8 cellular contexts compared by ENCODE assay signal in genomic region chr9:128685022-128685332, GRCh38. TPM values are rescaled to one million over a fixed set of nuclear protein-coding genes. Genes with fewer than 3 reads are reported as not detected.
DNase-seq lines count a peak whose midpoint lies in the region; ATAC-seq and TF ChIP-seq lines count a peak whose summit lies in the region.

No MANE protein-coding gene starts in this region.

- H3K36me3 Mint-ChIP-seq in progenitor cell of endocrine pancreas (ENCODE audit: insufficient read depth) = no peaks in the 10 kb centered on the region

- H3K79me2 ChIP-seq in OCI-LY3 (ENCODE audit: low read length) = peaks cover 83% of the 10 kb centered on the region

- no peaks in the 10 kb centered on the region for H3K27me3 Mint-ChIP-seq in progenitor cell of endocrine pancreas

- H3K4me3 ChIP-seq in GM08714 (ENCODE audit: low read length) = peak overlapping the region; percentile 83; the same call in 1 of the 2 replicates
- peak overlapping the region; percentile 91 for H3K4me3 ChIP-seq in OCI-LY3 (ENCODE audit: low read length)

- H3K27ac ChIP-seq in OCI-LY3 (ENCODE audit: low read length) (peak overlapping the region; percentile 89), epithelial cell of prostate (peak overlapping the region; percentile 100)

- no peak for ATAC-seq in GM18519 (IDR thresholded peaks at IDR 0.05; ENCODE audit: low FRiP score, unreplicated experiment)

- peak overlapping the region; percentile 98 for H3K27ac Mint-ChIP-seq in progenitor cell of endocrine pancreas

- no peaks in the 10 kb centered on the region for H3K9me3 ChIP-seq in OCI-LY3 (ENCODE audit: insufficient read depth, low read length)

- in situ Hi-C loops in G401 (cut with HindIII; ENCODE audit: low sequenced_read_pairs) = no loop called here

- peaks cover 32% of the 10 kb centered on the region for H3K4me1 Mint-ChIP-seq in progenitor cell of endocrine pancreas (ENCODE audit: low read depth)

- peak overlapping the region; percentile 91 for H3K4me2 ChIP-seq in OCI-LY3 (ENCODE audit: low read length)

- H3K27me3 ChIP-seq in OCI-LY3 (ENCODE audit: low read depth, low read length) = no peaks in the 10 kb centered on the region

- DNase-seq in epithelial cell of prostate (ENCODE audit: low read depth, low spot score) (no peak), progenitor cell of endocrine pancreas (ENCODE audit: low spot score, unreplicated experiment) (no peak), G401 (ENCODE audit: low spot score) (no peak), 8988T (no peak)
- DNase-seq in effector CD8-positive, alpha-beta T cell (lab: John Stamatoyannopoulos, UW) = no peak

- TF ChIP-seq CTCF in OCI-LY3 (IDR thresholded peaks at IDR 0.05; ENCODE audit: low read depth, low read length) = no peak
- no peak for TF ChIP-seq CTCF in progenitor cell of endocrine pancreas (IDR thresholded peaks at IDR 0.05; ENCODE audit: unreplicated experiment)

- peak overlapping the region; percentile 100 for H3K9ac ChIP-seq in OCI-LY3 (ENCODE audit: low read length)

- no peaks in the 10 kb centered on the region for H4K20me1 ChIP-seq in OCI-LY3 (ENCODE audit: insufficient read depth, low read length)

- peaks cover 52% of the 10 kb centered on the region for H3K4me1 ChIP-seq in OCI-LY3 (ENCODE audit: low read length)

- no peak overlapping the region for H2AFZ ChIP-seq in OCI-LY3 (ENCODE audit: low read depth, low read length)

- no peaks in the 10 kb centered on the region for H3K9me3 Mint-ChIP-seq in progenitor cell of endocrine pancreas (ENCODE audit: low read depth)

- peaks cover 13% of the 10 kb centered on the region for H3K36me3 ChIP-seq in OCI-LY3 (replicated peaks; ENCODE audit: low read depth, low read length)

- peak overlapping the region; percentile 97 for H3K4me3 Mint-ChIP-seq in progenitor cell of endocrine pancreas (ENCODE audit: low read depth)

RNA-seq across cellular contexts. Expression of gene SET, which starts 4.0 kb away (rescaled TPM):
- 563 and 571 TPM in 2 replicates for total RNA-seq in progenitor cell of endocrine pancreas
- 794 and 1,249 TPM in 2 replicates for total RNA-seq in G401 (2014; rRNA removed; shearing (Covaris generic))

RNA-seq across cellular contexts. Expression of gene PKN3, which starts 17.3 kb away (rescaled TPM):
- total RNA-seq in progenitor cell of endocrine pancreas = 20.0 and 20.2 TPM in 2 replicates
- 34.8 and 36.7 TPM in 2 replicates for total RNA-seq in G401 (2014; rRNA removed; shearing (Covaris generic))

RNA-seq across cellular contexts. Expression of gene DYNC2I2, which starts 28.3 kb away (rescaled TPM):
- 83.4 and 85.4 TPM in 2 replicates for total RNA-seq in progenitor cell of endocrine pancreas
- 164 and 173 TPM in 2 replicates for total RNA-seq in G401 (2014; rRNA removed; shearing (Covaris generic))

RNA-seq across cellular contexts. Expression of gene ZDHHC12, which starts 39.0 kb away (rescaled TPM):
- total RNA-seq in progenitor cell of endocrine pancreas = 33.7 TPM in 2 replicates
- total RNA-seq in G401 (2014; rRNA removed; shearing (Covaris generic)) = 36.4 and 40.2 TPM in 2 replicates
